ENCODE assay signal across 26 cellular contexts in genomic region chr21:41600961-41601572, GRCh38.
DNase-seq lines count a peak whose midpoint lies in the region; ATAC-seq, FAIRE-seq and TF ChIP-seq lines count a peak whose summit lies in the region.
"Had no signal": no experiment of that assay in that cellular context is flagged by ENCODE, and none has a peak within 500 bp of the region (broad histone marks: within the 10 kb centered on the region; RNA-seq: fewer than 3 reads in every experiment).

No MANE protein-coding gene starts in this region.

- 76% methylated on average over 7 of the region's 10 CpGs for WGBS in mammary epithelial cell (ENCODE audit: low coverage, missing lambda C conversion rate)
- WGBS in GM12878 (ENCODE audit: insufficient coverage, insufficient replicate concordance, low lambda C conversion rate, missing lambda C conversion rate), result 25% methylated on average over 10 of the region's 10 CpGs
- WGBS in neuronal stem cell (ENCODE audit: extremely low coverage in 2 of 2, insufficient read length in 2 of 2, insufficient replicate concordance in 1 of 2), 2 donors, result no CpG with 5 or more reads among the region's 10 CpGs

- peak; percentile 17 for ATAC-seq in GM12878
- ATAC-seq in GM21825 (IDR thresholded peaks at IDR 0.05; ENCODE audit: unreplicated experiment), result no peak
- ATAC-seq: activated naive CD8-positive, alpha-beta T cell treated with anti-CD3 and anti-CD28 coated beads, Interleukin-2, amount 50 U/mL, for 24 hours had no signal

- no peak overlapping the region for H2BK12ac ChIP-seq in neuronal stem cell (ENCODE audit: low read length)

- no peaks in the 10 kb centered on the region for H3K4me1 ChIP-seq in mammary epithelial cell (ENCODE audit: insufficient read depth, low read length)
- peaks cover 6% of the 10 kb centered on the region; the same call in 1 of the 2 replicates for H3K4me1 ChIP-seq in GM12878 (ENCODE audit: control insufficient read depth, insufficient read depth, low read length)
- peaks cover 0 to 5% of the 10 kb centered on the region in 2 donors for H3K4me1 ChIP-seq in neuronal stem cell (ENCODE audit: control insufficient read depth in 2 of 2, insufficient read depth in 1 of 2, low read depth in 1 of 2, low read length in 2 of 2)

- no peak overlapping the region for H2AK5ac ChIP-seq in neuronal stem cell (ENCODE audit: low read depth, low read length)

- H4K20me1 ChIP-seq in mammary epithelial cell (ENCODE audit: insufficient read depth, low read length), result no peaks in the 10 kb centered on the region
- H4K20me1 ChIP-seq in GM12878 (ENCODE audit: control insufficient read depth, insufficient read depth), result no peaks in the 10 kb centered on the region

- CTCF ChIA-PET in MCF 10A (lab: Yijun Ruan, JAX), result interaction anchor here (0.6 to 3.9 kb wide), 8 partner anchors 9 to 349 kb away, joined by 3 to 21 read pairs (median 4); no protein-coding TSS in a partner anchor
- CTCF ChIA-PET in mammary epithelial cell (lab: Charles Lee; ENCODE audit: low non-redundant PET), result no interaction called here
- CTCF ChIA-PET in GM12878 (lab: Yijun Ruan, JAX), result interaction anchor here (0.9 to 2.1 kb wide), 6 partner anchors 9 to 317 kb away, joined by 3 to 8 read pairs (median 4); no protein-coding TSS in a partner anchor

- peak overlapping the region; percentile 62 for H3K23ac ChIP-seq in neuronal stem cell (ENCODE audit: low read depth, low read length, poor library complexity)

- BruUV-seq in MCF 10A (replicated peaks; lab: Mats Ljungman, UMichigan) (no TSS peak), mammary epithelial cell (replicated peaks; lab: Mats Ljungman, UMichigan) (no TSS peak), GM12878 (replicated peaks; lab: Mats Ljungman, UMichigan) (no TSS peak)

- H3K9ac ChIP-seq in mammary epithelial cell (ENCODE audit: insufficient read depth, low read length) (no peak overlapping the region), GM12878 (ENCODE audit: control insufficient read depth, insufficient read depth, low read length) (no peak overlapping the region), neuronal stem cell (ENCODE audit: low read depth, low read length, poor library complexity) (no peak overlapping the region)

- H3K9me3 ChIP-seq in mammary epithelial cell (replicated peaks; ENCODE audit: insufficient read depth, low read length), result no peaks in the 10 kb centered on the region
- H3K9me3 ChIP-seq in GM12878 (replicated peaks; ENCODE audit: control insufficient read depth, insufficient read depth, low read length), result no peaks in the 10 kb centered on the region; the same call in 2 of the 3 replicates
- no peaks in the 10 kb centered on the region for H3K9me3 ChIP-seq in neuronal stem cell (replicated peaks in 1 of 2; ENCODE audit: control insufficient read depth in 2 of 2, insufficient read depth in 1 of 2, low read depth in 1 of 2, low read length in 2 of 2)
- H3K9me3 ChIP-seq: right lobe of liver had no signal

- no peak overlapping the region for H4K8ac ChIP-seq in neuronal stem cell (ENCODE audit: low read depth, low read length)

- H3K27ac ChIP-seq in mammary epithelial cell (ENCODE audit: insufficient read depth, low read depth, low read length) (no peak overlapping the region), GM12878 (ENCODE audit: control insufficient read depth, insufficient read depth) (no peak overlapping the region), neuronal stem cell (replicated peaks; ENCODE audit: low read length) (no peak overlapping the region)
- H3K27ac ChIP-seq: right lobe of liver had no signal

- no peak overlapping the region for H4K91ac ChIP-seq in neuronal stem cell (ENCODE audit: low read depth, low read length, poor library complexity)

- TF ChIP-seq EP300 in GM12878 (IDR thresholded peaks at IDR 0.05; ENCODE audit: borderline replicate concordance in 1 of 2, control insufficient read depth in 1 of 2, low read depth in 2 of 2, low read length in 2 of 2), result no peak

- no peaks in the 10 kb centered on the region for H3K79me2 ChIP-seq in mammary epithelial cell (ENCODE audit: insufficient read depth, low read length)
- H3K79me2 ChIP-seq in GM12878 (ENCODE audit: control insufficient read depth, insufficient read depth, low read length), result no peaks in the 10 kb centered on the region

- no peaks in the 10 kb centered on the region for H3K36me3 Mint-ChIP-seq in MCF 10A (ENCODE audit: insufficient read depth, unreplicated experiment)
- no peaks in the 10 kb centered on the region for H3K36me3 Mint-ChIP-seq in chondrocyte (ENCODE audit: low read depth)
- H3K36me3 Mint-ChIP-seq: CD8-positive, alpha-beta memory T cell; stimulated activated naive B cell treated with anti-CD40 and anti-IgM and Interleukin-4, amounts not matched to agents 10 μg/mL and 1 μg/mL and 100 μg/mL, for 72 hours had no signal

- in situ Hi-C loops in mammary epithelial cell (cut with MboI; ENCODE audit: low sequenced_read_pairs in 2 of 2), result loop anchor here (10.0 to 25.0 kb wide), 3 partner anchors 336 to 514 kb away; no protein-coding TSS in a partner anchor
- in situ Hi-C loops in GM12878 (cut with MboI), result no loop called here

- no peaks in the 10 kb centered on the region for H3K79me1 ChIP-seq in neuronal stem cell (ENCODE audit: low read depth, low read length)

- no peaks in the 10 kb centered on the region for H3K9me3 Mint-ChIP-seq in MCF 10A (ENCODE audit: unreplicated experiment)
- H3K9me3 Mint-ChIP-seq in chondrocyte (ENCODE audit: low read depth), result no peaks in the 10 kb centered on the region
- H3K9me3 Mint-ChIP-seq: activated naive CD8-positive, alpha-beta T cell treated with anti-CD3 and anti-CD28 coated beads, Interleukin-2, amount 50 U/mL, for 24 hours; nephron progenitor cell; stimulated activated naive B cell treated with anti-CD40 and anti-IgM and Interleukin-4, amounts not matched to agents 10 μg/mL and 1 μg/mL and 100 μg/mL, for 72 hours; T-helper 1 cell treated with Interleukin-12 subunit alpha and Interleukin-12 subunit beta and Interleukin-4 antibody, amounts not matched to agents 30 μg/mL and 1 μg/mL, for 36 hours had no signal

- no peak overlapping the region for H2BK120ac ChIP-seq in neuronal stem cell (ENCODE audit: low read depth, low read length)

- H3K18ac ChIP-seq in neuronal stem cell (ENCODE audit: low read length), result peak overlapping the region; percentile 46

- dilution Hi-C loops in mammary epithelial cell (cut with HindIII; ENCODE audit: low sequenced_read_pairs), result loop anchor here (25.0 kb wide), 1 partner anchor 336 kb away; no protein-coding TSS in a partner anchor

- no peak overlapping the region for H3K4me2 ChIP-seq in mammary epithelial cell (ENCODE audit: insufficient read depth, low read depth, low read length)
- H3K4me2 ChIP-seq in GM12878 (ENCODE audit: control insufficient read depth, insufficient read depth), result no peak overlapping the region
- H3K4me2 ChIP-seq in neuronal stem cell (ENCODE audit: insufficient read depth, low read length, poor library complexity, severe bottlenecking), result no peak overlapping the region

- RAD21 ChIA-PET in GM12878 (lab: Charles Lee; ENCODE audit: unreplicated experiment), result interaction anchor here (1.3 to 1.6 kb wide), 2 partner anchors 20 to 317 kb away, joined by 3 to 5 read pairs; no protein-coding TSS in a partner anchor

- POLR2A ChIA-PET in MCF 10A (lab: Yijun Ruan, JAX) (interaction anchor here (0.6 to 1.7 kb wide), 3 partner anchors 15 to 277 kb away, joined by 3 read pairs; no protein-coding TSS in a partner anchor), GM12878 (lab: Charles Lee) (no interaction called here)

- H3K36me3 ChIP-seq in mammary epithelial cell (ENCODE audit: insufficient read depth, low read length) (no peaks in the 10 kb centered on the region), GM12878 (ENCODE audit: control insufficient read depth in 2 of 2, insufficient read depth in 2 of 2, low read length in 1 of 2) (no peaks in the 10 kb centered on the region), neuronal stem cell (replicated peaks in 1 of 2; ENCODE audit: control insufficient read depth in 2 of 2, insufficient read depth in 2 of 2, low read length in 2 of 2) (no peaks in the 10 kb centered on the region)
- H3K36me3 ChIP-seq: right lobe of liver had no signal

- DNase-seq in MCF 10A (ENCODE audit: unreplicated experiment) (no peak), mammary epithelial cell (no peak), GM12878 (ENCODE audit: low read depth, low spot score) (no peak), neuronal stem cell (ENCODE audit: low spot score) (no peak), RKO (ENCODE audit: low spot score) (no peak), posterior cingulate gyrus (no peak), chondrocyte (ENCODE audit: low spot score) (no peak)
- DNase-seq: activated CD4-positive, alpha-beta T cell treated with anti-CD3 and anti-CD28 coated beads for 4 hours; activated CD8-positive, alpha-beta memory T cell treated with anti-CD3 and anti-CD28 coated beads for 24 hours; activated gamma-delta T cell treated with Interleukin-2 at 50 U/mL for 16 hours; activated naive CD8-positive, alpha-beta T cell treated with anti-CD3 and anti-CD28 coated beads, Interleukin-2, amount 50 U/mL, for 24 hours; activated T-cell treated with anti-CD3 and anti-CD28 coated beads, Interleukin-2, amount 50 U/mL, for 1 hour; CD8-positive, alpha-beta memory T cell; NCI-H1092; NCI-H187; NCI-H524; nephron progenitor cell; right lobe of liver; stimulated activated CD4-positive, alpha-beta T cell treated with anti-CD3 and anti-CD28 coated beads, Interleukin-15, amount 100 ng/mL, for 24 hours; stimulated activated naive B cell treated with anti-CD40 and anti-IgM and Interleukin-4, amounts not matched to agents 10 μg/mL and 1 μg/mL and 100 μg/mL, for 72 hours had no signal

- TF ChIP-seq CTCF in MCF 10A (IDR thresholded peaks at IDR 0.05; ENCODE audit: unreplicated experiment), result no peak
- no peak for TF ChIP-seq CTCF in mammary epithelial cell (conservative IDR thresholded peaks at IDR 0.05 in 1 of 2, IDR thresholded peaks at IDR 0.05 in 1 of 2; ENCODE audit: extremely low read depth in 1 of 2, insufficient read depth in 1 of 2, low read depth in 1 of 2, low read length in 2 of 2)
- no peak for TF ChIP-seq CTCF in GM12878 (IDR thresholded peaks at IDR 0.05 in 2 of 3, conservative IDR thresholded peaks at IDR 0.05 in 1 of 3; ENCODE audit: control insufficient read depth in 2 of 3, extremely low read depth in 1 of 3, insufficient read depth in 1 of 3, low read depth in 3 of 3, low read length in 3 of 3)
- TF ChIP-seq CTCF in chondrocyte (IDR thresholded peaks at IDR 0.05), result no peak

- no peak overlapping the region for H3K4ac ChIP-seq in neuronal stem cell (ENCODE audit: low read length)

- H3K27me3 Mint-ChIP-seq in MCF 10A (ENCODE audit: insufficient read depth, unreplicated experiment) (peaks cover 12% of the 10 kb centered on the region), chondrocyte (ENCODE audit: low read depth) (peaks cover 3% of the 10 kb centered on the region)

- no peak overlapping the region for H3K14ac ChIP-seq in neuronal stem cell (ENCODE audit: low read length)

- TF ChIP-seq RAD21 in GM12878 (IDR thresholded peaks at IDR 0.05; ENCODE audit: insufficient read depth, low read depth, low read length), result no peak

- H2AFZ ChIP-seq in mammary epithelial cell (ENCODE audit: low read depth, low read length), result no peak overlapping the region
- no peak overlapping the region for H2AFZ ChIP-seq in GM12878 (ENCODE audit: control insufficient read depth, low read depth, low read length)
- H2AFZ ChIP-seq in neuronal stem cell (ENCODE audit: low read length), result no peak overlapping the region

- H3K4me3 ChIP-seq in mammary epithelial cell (replicated peaks in 1 of 3; ENCODE audit: insufficient read depth in 1 of 3, low read depth in 2 of 3, low read length in 3 of 3) (no peak overlapping the region), GM12878 (no peak overlapping the region), neuronal stem cell (ENCODE audit: low read length in 2 of 2) (no peak overlapping the region)
- H3K4me3 ChIP-seq: lung, right lobe of liver had no signal

- no peak for FAIRE-seq in GM12878 (lab: Jason Lieb, UNC)
- FAIRE-seq: A204.1, H54, islet of Langerhans had no signal

- H3K27me3 ChIP-seq in mammary epithelial cell (ENCODE audit: insufficient read depth, low read length), result no peaks in the 10 kb centered on the region
- no peaks in the 10 kb centered on the region; a peak in 1 of 4 replicates for H3K27me3 ChIP-seq in GM12878 (replicated peaks in 1 of 2; ENCODE audit: control insufficient read depth in 2 of 2, insufficient read depth in 2 of 2, low read length in 1 of 2)
- no peaks in the 10 kb centered on the region for H3K27me3 ChIP-seq in neuronal stem cell (ENCODE audit: control insufficient read depth in 3 of 3, insufficient read depth in 3 of 3, low read depth in 1 of 3, low read length in 3 of 3)
- H3K27me3 ChIP-seq: right lobe of liver had no signal

- TF ChIP-seq POLR2A in GM12878 (IDR thresholded peaks at IDR 0.05; ENCODE audit: low read depth, low read length), result no peak

- SMC1A ChIA-PET in GM12878 (lab: Charles Lee; ENCODE audit: uncharacterized antibody, unreplicated experiment), result interaction anchor here (1.6 kb wide), 1 partner anchor 319 kb away, joined by 3 read pairs; no protein-coding TSS in a partner anchor

- H2BK15ac ChIP-seq in neuronal stem cell (ENCODE audit: low read length), result no peak overlapping the region

- H2BK5ac ChIP-seq in neuronal stem cell (ENCODE audit: low read length), result no peak overlapping the region

- H3K4me1 Mint-ChIP-seq in MCF 10A (ENCODE audit: insufficient read depth, unreplicated experiment) (peaks cover 6% of the 10 kb centered on the region), chondrocyte (ENCODE audit: low read depth) (peaks cover 20% of the 10 kb centered on the region)
- H3K4me1 Mint-ChIP-seq: CD8-positive, alpha-beta memory T cell had no signal

- H3K4me3 Mint-ChIP-seq in MCF 10A (ENCODE audit: unreplicated experiment), result no peak overlapping the region
- no peak overlapping the region for H3K4me3 Mint-ChIP-seq in chondrocyte (ENCODE audit: unreplicated experiment)
- H3K4me3 Mint-ChIP-seq: activated naive CD8-positive, alpha-beta T cell treated with anti-CD3 and anti-CD28 coated beads, Interleukin-2, amount 50 U/mL, for 24 hours; CD8-positive, alpha-beta memory T cell; nephron progenitor cell; stimulated activated naive B cell treated with anti-CD40 and anti-IgM and Interleukin-4, amounts not matched to agents 10 μg/mL and 1 μg/mL and 100 μg/mL, for 72 hours; T-helper 1 cell treated with Interleukin-12 subunit alpha and Interleukin-12 subunit beta and Interleukin-4 antibody, amounts not matched to agents 30 μg/mL and 1 μg/mL, for 36 hours had no signal

- H3K27ac Mint-ChIP-seq in MCF 10A (ENCODE audit: low read depth, unreplicated experiment), result peak overlapping the region; percentile 61
- no peak overlapping the region for H3K27ac Mint-ChIP-seq in chondrocyte (ENCODE audit: unreplicated experiment)
- H3K27ac Mint-ChIP-seq: activated naive CD8-positive, alpha-beta T cell treated with anti-CD3 and anti-CD28 coated beads, Interleukin-2, amount 50 U/mL, for 24 hours; CD8-positive, alpha-beta memory T cell; nephron progenitor cell; stimulated activated naive B cell treated with anti-CD40 and anti-IgM and Interleukin-4, amounts not matched to agents 10 μg/mL and 1 μg/mL and 100 μg/mL, for 72 hours; T-helper 1 cell treated with Interleukin-12 subunit alpha and Interleukin-12 subunit beta and Interleukin-4 antibody, amounts not matched to agents 30 μg/mL and 1 μg/mL, for 36 hours had no signal

- intact Hi-C loops in MCF 10A (cut with micrococcal nuclease) (no loop called here), mammary epithelial cell (cut with micrococcal nuclease) (no loop called here), GM12878 (cut with micrococcal nuclease; ENCODE audit: unreplicated experiment) (loop anchor here (5.0 kb wide), 1 partner anchor 119 kb away; no protein-coding TSS in a partner anchor), posterior cingulate gyrus (cut with DNase I) (no loop called here)
